Comparison of ENCODE assay signal across 8 cellular contexts in genomic region chr17:2212328-2212981, GRCh38.
A peak's percentile ranks its signal among the peaks of the same experiment; 100 is the strongest.
DNase-seq lines count a peak whose midpoint lies in the region; ATAC-seq and TF ChIP-seq lines count a peak whose summit lies in the region.

No MANE protein-coding gene starts in this region.

- POLR2A ChIA-PET in activated CD4-positive, alpha-beta T cell treated with anti-CD3 and anti-CD28 coated beads for 36 hours (lab: Charles Lee), result no interaction called here

- H3K36me3 ChIP-seq in testis (ENCODE audit: low read depth, missing control alignments), result no peaks in the 10 kb centered on the region

- no peak overlapping the region for H3K4me3 Mint-ChIP-seq in activated CD4-positive, alpha-beta T cell treated with anti-CD3 and anti-CD28 coated beads for 36 hours
- H3K4me3 Mint-ChIP-seq in central memory CD8-positive, alpha-beta T cell, result peak overlapping the region; percentile 10

- H3K9me3 ChIP-seq in testis, result no peaks in the 10 kb centered on the region

- 40 to 51% methylated on average over 11 of the region's 11 CpGs for WGBS in lower leg skin, 2 donors
- 57 to 63% methylated on average over 11 of the region's 11 CpGs for WGBS in testis, 2 donors

- peak overlapping the region; percentile 71 to 81 for H3K27ac ChIP-seq in testis

- no peaks in the 10 kb centered on the region for H3K9me3 Mint-ChIP-seq in activated CD4-positive, alpha-beta T cell treated with anti-CD3 and anti-CD28 coated beads for 36 hours (ENCODE audit: low read depth)
- no peaks in the 10 kb centered on the region for H3K9me3 Mint-ChIP-seq in central memory CD8-positive, alpha-beta T cell

- H3K4me3 ChIP-seq in lower leg skin (ENCODE audit: low read depth, poor library complexity, severe bottlenecking) (no peak overlapping the region), testis (no peak overlapping the region)

- intact Hi-C loops in activated CD4-positive, alpha-beta T cell treated with anti-CD3 and anti-CD28 coated beads for 36 hours (cut with DNase I, micrococcal nuclease), result no loop called here
- intact Hi-C loops in lower leg skin (cut with DNase I; ENCODE audit: low total_unique reads) (no loop called here), testis (cut with DNase I; ENCODE audit: low total_unique reads) (loop anchor here (2.0 kb wide), 1 partner anchor 30 kb away; no protein-coding TSS in a partner anchor)

- CTCF ChIA-PET in activated CD4-positive, alpha-beta T cell treated with anti-CD3 and anti-CD28 coated beads for 36 hours (lab: Charles Lee), result interaction anchor here (0.6 to 4.0 kb wide), 3 partner anchors 27 to 33 kb away, joined by 4 to 21 read pairs (median 8); no protein-coding TSS in a partner anchor

- H3K27ac Mint-ChIP-seq in activated CD4-positive, alpha-beta T cell treated with anti-CD3 and anti-CD28 coated beads for 36 hours, result peak overlapping the region; percentile 71
- H3K27ac Mint-ChIP-seq in central memory CD8-positive, alpha-beta T cell (ENCODE audit: low read depth), result peak overlapping the region; percentile 78

- H3K36me3 Mint-ChIP-seq in activated CD4-positive, alpha-beta T cell treated with anti-CD3 and anti-CD28 coated beads for 36 hours (ENCODE audit: low read depth), result peaks cover 8% of the 10 kb centered on the region
- H3K36me3 Mint-ChIP-seq in central memory CD8-positive, alpha-beta T cell (ENCODE audit: insufficient read depth), result peaks cover 6% of the 10 kb centered on the region

- TF ChIP-seq POLR2A in lower leg skin (IDR thresholded peaks at IDR 0.05), result no peak
- TF ChIP-seq POLR2A in testis (IDR thresholded peaks at IDR 0.05), result no peak

- no peaks in the 10 kb centered on the region for H3K27me3 ChIP-seq in testis

- no peaks in the 10 kb centered on the region for H3K27me3 Mint-ChIP-seq in activated CD4-positive, alpha-beta T cell treated with anti-CD3 and anti-CD28 coated beads for 36 hours
- H3K27me3 Mint-ChIP-seq in central memory CD8-positive, alpha-beta T cell, result no peaks in the 10 kb centered on the region

- peaks cover 36% of the 10 kb centered on the region for H3K4me1 ChIP-seq in testis

- DNase-seq in activated CD4-positive, alpha-beta T cell treated with anti-CD3 and anti-CD28 coated beads for 36 hours, result no peak
- DNase-seq in activated CD4-positive, alpha-beta T cell treated with anti-CD3 and anti-CD28 coated beads for 48 hours, result no peak
- DNase-seq in central memory CD8-positive, alpha-beta T cell (ENCODE audit: low spot score in 2 of 2), result no peak
- DNase-seq in lower leg skin (ENCODE audit: low spot score in 2 of 2) (peak; percentile 73 to 91), testis (peak; percentile 46), iPS-NIHi11 (ENCODE audit: low spot score) (no peak), NCI-H748 (lab: John Stamatoyannopoulos, UW; ENCODE audit: unreplicated experiment) (no peak)

- no peak for ATAC-seq in activated CD4-positive, alpha-beta T cell treated with anti-CD3 and anti-CD28 coated beads for 36 hours
- no peak for ATAC-seq in central memory CD8-positive, alpha-beta T cell (replicated peaks; ENCODE audit: extremely low read depth, poor library complexity, severe bottlenecking)
- no peak for ATAC-seq in GM21786 (IDR thresholded peaks at IDR 0.05; ENCODE audit: unreplicated experiment)

- TF ChIP-seq CTCF in lower leg skin (IDR thresholded peaks at IDR 0.05) (no peak), testis (IDR thresholded peaks at IDR 0.05) (no peak)

- peaks cover 57% of the 10 kb centered on the region for H3K4me1 Mint-ChIP-seq in activated CD4-positive, alpha-beta T cell treated with anti-CD3 and anti-CD28 coated beads for 36 hours
- H3K4me1 Mint-ChIP-seq in central memory CD8-positive, alpha-beta T cell, result peaks cover 62% of the 10 kb centered on the region

Comparison
In these comparisons a context has a peak if more than half of its experiments do, and no peak if none do; other contexts are left out.
1. DNase-seq: peak in lower leg skin (2 of 2) and testis (single experiment); none in activated CD4-positive, alpha-beta T cell treated with anti-CD3 and anti-CD28 coated beads for 36 hours (single experiment), activated CD4-positive, alpha-beta T cell treated with anti-CD3 and anti-CD28 coated beads for 48 hours (single experiment), central memory CD8-positive, alpha-beta T cell (0 of 2), iPS-NIHi11 (single experiment) and NCI-H748 (single experiment).